6 cellular contexts compared by ENCODE assay signal in the genomic region with DNA sequence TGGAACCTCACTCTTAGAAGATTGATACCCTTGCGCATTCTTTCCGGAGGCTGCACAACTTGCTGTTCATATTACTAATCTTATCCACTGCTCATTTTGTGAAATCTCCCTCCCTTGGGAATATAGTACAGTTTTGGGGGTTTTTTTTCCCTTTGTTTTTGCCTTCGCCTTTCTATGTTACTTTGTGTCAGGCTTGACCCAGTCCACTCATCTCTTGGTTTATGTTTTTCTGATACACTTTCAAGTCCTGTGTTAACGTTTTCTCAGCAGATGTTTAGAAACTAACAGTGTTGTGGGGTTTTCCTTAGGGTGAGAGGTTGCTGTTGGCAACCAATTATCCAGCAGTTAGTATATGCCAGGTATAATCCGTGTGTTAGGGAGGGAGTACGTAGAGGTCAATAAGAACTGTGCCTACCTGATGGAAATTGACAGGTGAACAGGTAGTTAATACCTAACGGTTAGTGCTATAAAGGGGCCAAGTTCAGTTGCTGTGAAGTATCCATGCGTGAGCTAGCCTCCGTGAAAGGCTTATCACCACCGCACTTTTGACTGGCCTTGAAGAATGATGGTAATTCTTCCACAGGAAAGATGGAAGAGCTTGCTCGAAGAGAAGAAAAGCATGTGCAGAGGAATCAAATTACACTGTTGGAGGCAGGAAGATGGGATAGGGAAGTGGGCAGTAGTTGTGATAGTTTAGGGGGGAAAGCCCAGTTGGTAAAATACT. TPM values are rescaled to one million over a fixed set of nuclear protein-coding genes. Genes with fewer than 3 reads are reported as not detected.
DNase-seq lines count a peak whose midpoint lies in the region; ATAC-seq lines count a peak whose summit lies in the region.

No MANE protein-coding gene starts in this region.

- peaks cover 0 to 2% of the 10 kb centered on the region in 2 donors for H3K36me3 ChIP-seq in esophagus (ENCODE audit: control insufficient read depth in 2 of 2, insufficient read depth in 2 of 2, low read length in 1 of 2)

- no peaks in the 10 kb centered on the region for H3K4me1 ChIP-seq in esophagus (ENCODE audit: control insufficient read depth in 2 of 2, insufficient read depth in 2 of 2, low read length in 1 of 2)

- no peaks in the 10 kb centered on the region for H3K27me3 Mint-ChIP-seq in stimulated activated naive B cell treated with anti-CD40 and anti-IgM and Interleukin-4, amounts not matched to agents 10 μg/mL and 1 μg/mL and 100 μg/mL, for 72 hours

- H3K36me3 Mint-ChIP-seq in stimulated activated naive B cell treated with anti-CD40 and anti-IgM and Interleukin-4, amounts not matched to agents 10 μg/mL and 1 μg/mL and 100 μg/mL, for 72 hours = peaks cover 8 to 19% of the 10 kb centered on the region in 2 donors

- DNase-seq in DMS53 (lab: John Stamatoyannopoulos, UW) (peak; percentile 56), NCI-H69 (lab: John Stamatoyannopoulos, UW) (peak; percentile 63)
- no peak for DNase-seq in stimulated activated naive B cell treated with anti-CD40 and anti-IgM and Interleukin-4, amounts not matched to agents 10 μg/mL and 1 μg/mL and 100 μg/mL, for 72 hours
- DNase-seq in activated CD8-positive, alpha-beta memory T cell treated with anti-CD3 and anti-CD28 coated beads, Interleukin-2, amount 50 U/mL, for 4 hours = no peak

- peak overlapping the region; percentile 99 to 100 for H3K27ac ChIP-seq in esophagus (ENCODE audit: low read depth in 2 of 2, low read length in 1 of 2)

- H3K4me3 ChIP-seq in esophagus (ENCODE audit: low read depth in 1 of 2, low read length in 2 of 2) = peak overlapping the region; percentile 80 to 91

- WGBS in esophagus, 2 donors = 4% methylated on average over 11 of the region's 11 CpGs

- ATAC-seq in stimulated activated naive B cell treated with anti-CD40 and anti-IgM and Interleukin-4, amounts not matched to agents 10 μg/mL and 1 μg/mL and 100 μg/mL, for 72 hours (replicated peaks) = no peak
- ATAC-seq in HG03108 (IDR thresholded peaks at IDR 0.05; ENCODE audit: unreplicated experiment) = no peak

- peaks cover 29 to 47% of the 10 kb centered on the region in 2 donors for H3K4me1 Mint-ChIP-seq in stimulated activated naive B cell treated with anti-CD40 and anti-IgM and Interleukin-4, amounts not matched to agents 10 μg/mL and 1 μg/mL and 100 μg/mL, for 72 hours

- H3K9me3 ChIP-seq in esophagus (ENCODE audit: control insufficient read depth in 2 of 2, insufficient read depth in 1 of 2, low read depth in 1 of 2, low read length in 1 of 2) = no peaks in the 10 kb centered on the region

- H3K27ac Mint-ChIP-seq in stimulated activated naive B cell treated with anti-CD40 and anti-IgM and Interleukin-4, amounts not matched to agents 10 μg/mL and 1 μg/mL and 100 μg/mL, for 72 hours = peak overlapping the region; percentile 96

- peak overlapping the region; percentile 92 to 96 for H3K4me3 Mint-ChIP-seq in stimulated activated naive B cell treated with anti-CD40 and anti-IgM and Interleukin-4, amounts not matched to agents 10 μg/mL and 1 μg/mL and 100 μg/mL, for 72 hours

- H3K27me3 ChIP-seq in esophagus (ENCODE audit: control insufficient read depth in 1 of 2, insufficient read depth in 2 of 2, low read length in 2 of 2) = no peaks in the 10 kb centered on the region

- no peaks in the 10 kb centered on the region for H3K9me3 Mint-ChIP-seq in stimulated activated naive B cell treated with anti-CD40 and anti-IgM and Interleukin-4, amounts not matched to agents 10 μg/mL and 1 μg/mL and 100 μg/mL, for 72 hours

RNA-seq across cellular contexts. Expression of gene NFYA, which starts 1.4 kb away (rescaled TPM):
- polyA plus RNA-seq in esophagus = 1 to 10 TPM; 5.5 to 6.5 TPM

RNA-seq across cellular contexts. Expression of gene OARD1, which starts 2.0 kb away (rescaled TPM):
- polyA plus RNA-seq in esophagus = 10 to 100 TPM; 23.7 to 24.4 TPM

RNA-seq across cellular contexts. Expression of gene APOBEC2, which starts 21.1 kb away (rescaled TPM):
- under 1 TPM in 1 of 2 donors, not detected in 1; 0.19 TPM for polyA plus RNA-seq in esophagus

RNA-seq across cellular contexts. Expression of gene TSPO2, which starts 31.9 kb away (rescaled TPM):
- polyA plus RNA-seq in esophagus = under 1 TPM in 1 of 2 donors, not detected in 1; 0.04 TPM

RNA-seq across cellular contexts. Expression of gene UNC5CL, which starts 35.1 kb away (rescaled TPM):
- polyA plus RNA-seq in esophagus = 1 to 10 TPM in 1 of 2 donors, under 1 TPM in 1; 0.82 to 1.1 TPM

Comparison
In these comparisons a context has a peak if more than half of its experiments do, and no peak if none do; other contexts are left out.
1. DNase-seq: peak in DMS53 (single experiment) and NCI-H69 (single experiment); none in stimulated activated naive B cell treated with anti-CD40 and anti-IgM and Interleukin-4, amounts not matched to agents 10 μg/mL and 1 μg/mL and 100 μg/mL, for 72 hours (single experiment) and activated CD8-positive, alpha-beta memory T cell treated with anti-CD3 and anti-CD28 coated beads, Interleukin-2, amount 50 U/mL, for 4 hours (single experiment).